Comparison of ENCODE assay signal across 8 cellular contexts in the genomic region with DNA sequence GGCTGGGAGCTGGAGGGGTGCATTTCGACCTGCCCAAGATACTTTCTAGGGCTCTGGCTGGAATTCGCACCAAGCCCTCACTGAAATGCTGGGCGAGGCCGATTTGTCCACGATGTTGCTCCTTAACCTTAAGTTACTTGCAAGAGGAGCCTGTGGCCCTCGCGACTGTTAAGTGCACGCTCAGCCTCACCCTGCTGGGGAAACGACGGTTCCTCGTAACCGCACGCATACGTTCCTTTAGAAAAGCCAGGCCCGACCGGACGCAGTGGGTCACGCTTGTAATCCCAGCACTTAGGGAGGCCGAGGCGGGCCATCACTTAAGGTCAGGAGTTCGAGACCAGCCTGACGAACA. TPM values are rescaled to one million over a fixed set of nuclear protein-coding genes. Genes with fewer than 3 reads are reported as not detected.
A peak's percentile ranks its signal among the peaks of the same experiment; 100 is the strongest.
DNase-seq lines count a peak whose midpoint lies in the region; ATAC-seq and TF ChIP-seq lines count a peak whose summit lies in the region.

No MANE protein-coding gene starts in this region.

- H3K4me2 ChIP-seq in skeletal muscle satellite cell (ENCODE audit: low read length) = peak overlapping the region; percentile 84

- H3K27me3 ChIP-seq in ascending aorta = no peaks in the 10 kb centered on the region
- no peaks in the 10 kb centered on the region for H3K27me3 ChIP-seq in skeletal muscle satellite cell (ENCODE audit: control insufficient read depth, insufficient read depth, low read length)

- no peak for TF ChIP-seq CTCF in ascending aorta (IDR thresholded peaks at IDR 0.05)

- H3K9me3 ChIP-seq in ascending aorta = no peaks in the 10 kb centered on the region
- H3K9me3 ChIP-seq in skeletal muscle satellite cell (replicated peaks; ENCODE audit: low read length) = no peaks in the 10 kb centered on the region

- H3K36me3 ChIP-seq in ascending aorta (no peaks in the 10 kb centered on the region), skeletal muscle satellite cell (ENCODE audit: insufficient read depth, low read length) (no peaks in the 10 kb centered on the region)

- peaks cover 0 to 12% of the 10 kb centered on the region in 2 donors for H3K4me1 ChIP-seq in ascending aorta
- H3K4me1 ChIP-seq in skeletal muscle satellite cell (ENCODE audit: control insufficient read depth, insufficient read depth, low read length) = peaks cover 10% of the 10 kb centered on the region

- peak overlapping the region; percentile 95 to 98 for H3K27ac ChIP-seq in ascending aorta

- DNase-seq in SIG-M5 treated with dmso at 0.1 percent for 504 hours (lab: John Stamatoyannopoulos, UW; ENCODE audit: unreplicated experiment) (peak; percentile 63), SIG-M5 (lab: John Stamatoyannopoulos, UW) (no peak), NAMALWA (ENCODE audit: low spot score) (peak; percentile 53), ascending aorta (ENCODE audit: low spot score in 2 of 2) (no peak), SK-N-DZ (ENCODE audit: low spot score) (no peak)

- no peak for ATAC-seq in GM21367 (IDR thresholded peaks at IDR 0.05; ENCODE audit: unreplicated experiment)

- H3K9ac ChIP-seq in skeletal muscle satellite cell (ENCODE audit: low read depth, low read length) = peak overlapping the region; percentile 97

- H3K4me3 ChIP-seq in ascending aorta (peak overlapping the region; percentile 84 to 97), iPS-11a (ENCODE audit: low read depth, low read length) (peak overlapping the region; percentile 91), skeletal muscle satellite cell (ENCODE audit: low read length) (peak overlapping the region; percentile 83)

- intact Hi-C loops in ascending aorta (cut with DNase I) = loop anchor here (1.0 to 2.0 kb wide), 2 partner anchors 71 to 137 kb away; a partner anchor contains a TSS

RNA-seq across cellular contexts. Expression of a gene that starts 0.6 kb away (rescaled TPM):
- 81.0 TPM for total RNA-seq in ascending aorta
- 42.2 and 46.6 TPM in 2 replicates for total RNA-seq in skeletal muscle satellite cell (2012; rRNA removed)
- polyA plus RNA-seq in SK-N-DZ (2014; cell fraction: cytosol; rRNA removed) = 23.3 and 30.5 TPM in 2 replicates
- polyA plus RNA-seq in SK-N-DZ (2014; cell fraction: nucleus; rRNA removed) = 41.3 and 76.5 TPM in 2 replicates

RNA-seq across cellular contexts. Expression of a gene that starts 1.1 kb away (rescaled TPM):
- total RNA-seq in ascending aorta = 6.2 TPM
- total RNA-seq in skeletal muscle satellite cell (2012; rRNA removed) = 12.7 and 14.2 TPM in 2 replicates
- polyA plus RNA-seq in SK-N-DZ (2014; cell fraction: cytosol; rRNA removed) = 36.0 and 63.7 TPM in 2 replicates
- 88.7 and 98.9 TPM in 2 replicates for polyA plus RNA-seq in SK-N-DZ (2014; cell fraction: nucleus; rRNA removed)

Comparison
In these comparisons a context has a peak if more than half of its experiments do, and no peak if none do; other contexts are left out.
1. DNase-seq: peak in SIG-M5 treated with dmso at 0.1 percent for 504 hours (single experiment) and NAMALWA (single experiment); none in SIG-M5 (single experiment), ascending aorta (0 of 2) and SK-N-DZ (single experiment).
2. Peak in every context shown above with its lines, with median percentiles within 50 percentile points of each other: H3K4me3 ChIP-seq.